In the genomic region with DNA sequence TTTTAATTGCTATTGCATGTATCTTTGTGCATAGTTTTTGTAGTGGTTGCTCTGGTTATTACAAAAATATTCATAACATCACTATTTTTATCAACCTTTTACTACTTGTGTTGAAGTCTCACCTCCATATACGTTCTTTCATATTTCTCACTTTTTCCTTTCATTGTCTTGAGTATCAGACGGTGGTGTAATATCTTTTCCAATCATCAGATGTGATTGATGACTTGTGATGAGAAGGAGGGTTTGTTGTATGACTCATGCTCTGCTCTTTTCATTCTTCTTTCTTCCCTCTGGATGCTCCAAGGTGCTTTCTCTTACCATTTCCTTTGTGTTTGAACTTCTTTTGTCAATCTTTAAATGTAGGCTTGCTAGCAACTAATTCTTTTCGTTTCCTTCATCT, we compare ENCODE assay signal across 17 cellular contexts.
DNase-seq lines count a peak whose midpoint lies in the region; ATAC-seq, FAIRE-seq and TF ChIP-seq lines count a peak whose summit lies in the region.
"Had no signal": no experiment of that assay in that cellular context is flagged by ENCODE, and none has a peak within 500 bp of the region (broad histone marks: within the 10 kb centered on the region; RNA-seq: fewer than 3 reads in every experiment).

No MANE protein-coding gene starts in this region.

- H3K4me3 Mint-ChIP-seq in astrocyte (ENCODE audit: unreplicated experiment): no peak overlapping the region
- H3K4me3 Mint-ChIP-seq: CD4-positive, alpha-beta memory T cell had no signal

- no peak overlapping the region for H3K27ac Mint-ChIP-seq in astrocyte (ENCODE audit: unreplicated experiment)
- H3K27ac Mint-ChIP-seq: CD4-positive, alpha-beta memory T cell had no signal

- no peak for TF ChIP-seq EP300 in A549 (IDR thresholded peaks at IDR 0.05)
- no peak for TF ChIP-seq EP300 in esophagus muscularis mucosa (IDR thresholded peaks at IDR 0.05)

- H3K9me3 Mint-ChIP-seq in astrocyte (ENCODE audit: unreplicated experiment): peaks cover 3% of the 10 kb centered on the region

- intact Hi-C loops in esophagus muscularis mucosa (cut with DNase I): no loop called here

- CTCF ChIA-PET in A549 (lab: Yijun Ruan, JAX): no interaction called here

- WGBS in A549 (ENCODE audit: missing lambda C conversion rate): 70% methylated on average over 3 of the region's 3 CpGs
- 71 to 72% methylated on average over 3 of the region's 3 CpGs for WGBS in GM23248 (ENCODE audit: low coverage in 1 of 2, low lambda C conversion rate in 2 of 2, missing lambda C conversion rate in 2 of 2), 2 experiments
- WGBS in esophagus muscularis mucosa: 78% methylated on average over 3 of the region's 3 CpGs

- H3K79me2 ChIP-seq in GM23248 (ENCODE audit: insufficient read depth): no peaks in the 10 kb centered on the region
- no peaks in the 10 kb centered on the region for H3K79me2 ChIP-seq in astrocyte (ENCODE audit: insufficient read depth, low read length)

- TF ChIP-seq POLR2A in A549 (IDR thresholded peaks at IDR 0.05; ENCODE audit: low read length): no peak
- TF ChIP-seq POLR2A in esophagus muscularis mucosa (IDR thresholded peaks at IDR 0.05; ENCODE audit: low read depth): no peak

- 0 out of 2 replicates have a peak, but pooled peaks cover 5% of the 10 kb centered on the region for H3F3A ChIP-seq in GM23248 (ENCODE audit: insufficient read depth)

- no peaks in the 10 kb centered on the region for H3K36me3 ChIP-seq in GM23248 (ENCODE audit: low read depth)
- H3K36me3 ChIP-seq in astrocyte (ENCODE audit: insufficient read depth, low read length): peaks cover 2% of the 10 kb centered on the region
- H3K36me3 ChIP-seq in esophagus muscularis mucosa: peaks cover 0 to 14% (median 10%) of the 10 kb centered on the region in 4 donors
- H3K36me3 ChIP-seq: BE2C, HAP-1 had no signal

- H3K9ac ChIP-seq in GM23248: no peak overlapping the region
- no peak overlapping the region for H3K9ac ChIP-seq in astrocyte (ENCODE audit: low read length)

- H3K4me1 Mint-ChIP-seq in astrocyte (ENCODE audit: low read depth, unreplicated experiment): peaks cover 6% of the 10 kb centered on the region
- H3K4me1 Mint-ChIP-seq: CD4-positive, alpha-beta memory T cell had no signal

- no peaks in the 10 kb centered on the region for H4K20me1 ChIP-seq in GM23248 (ENCODE audit: insufficient read depth)
- H4K20me1 ChIP-seq in astrocyte (ENCODE audit: insufficient read depth, low read length): peaks cover 7% of the 10 kb centered on the region

- H3K9me2 ChIP-seq in GM23248 (ENCODE audit: insufficient read depth): no peaks in the 10 kb centered on the region

- no peak for TF ChIP-seq CTCF in A549 (IDR thresholded peaks at IDR 0.05)
- TF ChIP-seq CTCF in astrocyte (IDR thresholded peaks at IDR 0.05; ENCODE audit: insufficient read depth, low read depth, low read length): no peak
- TF ChIP-seq CTCF in esophagus muscularis mucosa (IDR thresholded peaks at IDR 0.05): no peak

- H2AFZ ChIP-seq in GM23248 (no peak overlapping the region), astrocyte (ENCODE audit: low read depth, low read length) (no peak overlapping the region)

- in situ Hi-C loops in GM23248 (cut with MboI): loop anchor here (10.0 kb wide), 1 partner anchor 563 kb away; no protein-coding TSS in a partner anchor

- H3K4me2 ChIP-seq in A549 (no peak overlapping the region), GM23248 (ENCODE audit: unreplicated experiment) (no peak overlapping the region), astrocyte (ENCODE audit: low read length) (no peak overlapping the region)

- FAIRE-seq in A549 (lab: Jason Lieb, UNC): no peak
- FAIRE-seq in astrocyte (lab: Jason Lieb, UNC): no peak
- FAIRE-seq: A204.1, G401.6, GM12892, GM19239, H1 had no signal

- H3K27ac ChIP-seq in A549: no peak overlapping the region
- H3K27ac ChIP-seq in GM23248: no peak overlapping the region
- H3K27ac ChIP-seq in astrocyte (ENCODE audit: low read depth, low read length): no peak overlapping the region
- no peak overlapping the region for H3K27ac ChIP-seq in esophagus muscularis mucosa (replicated peaks in 1 of 4)
- H3K27ac ChIP-seq: C4-2B had no signal

- no peaks in the 10 kb centered on the region for H3K27me3 Mint-ChIP-seq in astrocyte (ENCODE audit: low read depth, unreplicated experiment)

- DNase-seq in A549 (ENCODE audit: low read depth in 1 of 2, low spot score in 1 of 2) (no peak), GM23248 (peak; percentile 21), astrocyte (ENCODE audit: low read depth) (peak; percentile 44), renal cortical epithelial cell (ENCODE audit: low read depth) (peak; percentile 15), HT-29 (ENCODE audit: low spot score) (no peak), esophagus muscularis mucosa (ENCODE audit: extremely low spot score) (no peak)
- DNase-seq: BE2C; CD4-positive, alpha-beta memory T cell; DMS79 had no signal

- no peak for ATAC-seq in A549
- ATAC-seq in GM18870 (IDR thresholded peaks at IDR 0.05; ENCODE audit: unreplicated experiment): no peak

- H3K4me1 ChIP-seq in A549: peaks cover 4% of the 10 kb centered on the region
- H3K4me1 ChIP-seq in GM23248 (ENCODE audit: insufficient read depth): no peaks in the 10 kb centered on the region
- no peaks in the 10 kb centered on the region for H3K4me1 ChIP-seq in astrocyte (ENCODE audit: insufficient read depth, low read length)
- peaks cover 0 to 1% (median under 1%) of the 10 kb centered on the region in 4 donors for H3K4me1 ChIP-seq in esophagus muscularis mucosa
- H3K4me1 ChIP-seq: BE2C, HAP-1 had no signal

- H3K27me3 ChIP-seq in GM23248 (replicated peaks; ENCODE audit: insufficient read depth): no peaks in the 10 kb centered on the region
- H3K27me3 ChIP-seq in astrocyte (ENCODE audit: insufficient read depth, low read length): no peaks in the 10 kb centered on the region
- H3K27me3 ChIP-seq in esophagus muscularis mucosa: no peaks in the 10 kb centered on the region
- H3K27me3 ChIP-seq: BE2C had no signal

- no peak for TF ChIP-seq RAD21 in A549 (conservative IDR thresholded peaks at IDR 0.05 in 1 of 2, IDR thresholded peaks at IDR 0.05 in 1 of 2)

- H3K4me3 ChIP-seq in A549 (no peak overlapping the region), GM23248 (no peak overlapping the region), astrocyte (ENCODE audit: insufficient read depth, low read depth, low read length) (no peak overlapping the region), esophagus muscularis mucosa (no peak overlapping the region)
- H3K4me3 ChIP-seq: HAP-1 had no signal

- H3K9me3 ChIP-seq in A549: peaks cover 16% of the 10 kb centered on the region; the same call in 2 of the 3 replicates
- H3K9me3 ChIP-seq in GM23248 (ENCODE audit: low read depth): no peaks in the 10 kb centered on the region
- H3K9me3 ChIP-seq in astrocyte (ENCODE audit: insufficient read depth, low read depth, low read length): no peaks in the 10 kb centered on the region
- H3K9me3 ChIP-seq in esophagus muscularis mucosa: peaks cover 0 to 4% (median 0%) of the 10 kb centered on the region in 4 donors
- H3K9me3 ChIP-seq: BE2C, HAP-1 had no signal

- POLR2A ChIA-PET in A549 (lab: Yijun Ruan, JAX): interaction anchor here (0.8 kb wide), 1 partner anchor 502 kb away, joined by 3 read pairs; no protein-coding TSS in a partner anchor

- peaks cover 16% of the 10 kb centered on the region for H3K36me3 Mint-ChIP-seq in astrocyte (ENCODE audit: low read depth, unreplicated experiment)
- H3K36me3 Mint-ChIP-seq: CD4-positive, alpha-beta memory T cell had no signal

TF ChIP-seq in A549, 52 proteins besides CTCF, POLR2A, EP300 and RAD21:
- TF ChIP-seq FOSL2 (IDR thresholded peaks at IDR 0.05) (no peak), FOSL2 (CRISPR knock-in tag; IDR thresholded peaks at IDR 0.05) (peak; percentile 68), CHD2 (IDR thresholded peaks at IDR 0.05; ENCODE audit: low read length, partially characterized antibody) (no peak), ZC3H11A (IDR thresholded peaks at IDR 0.05) (no peak), ZNF302 (CRISPR knock-in tag; IDR thresholded peaks at IDR 0.05) (no peak), JUN (IDR thresholded peaks at IDR 0.05) (no peak)

Comparison
In these comparisons a context has a peak if more than half of its experiments do, and no peak if none do; other contexts are left out.
1. DNase-seq: peak in GM23248 (single experiment), astrocyte (single experiment) and renal cortical epithelial cell (single experiment); none in A549 (0 of 2), HT-29 (single experiment) and esophagus muscularis mucosa (single experiment).